In the genomic region with DNA sequence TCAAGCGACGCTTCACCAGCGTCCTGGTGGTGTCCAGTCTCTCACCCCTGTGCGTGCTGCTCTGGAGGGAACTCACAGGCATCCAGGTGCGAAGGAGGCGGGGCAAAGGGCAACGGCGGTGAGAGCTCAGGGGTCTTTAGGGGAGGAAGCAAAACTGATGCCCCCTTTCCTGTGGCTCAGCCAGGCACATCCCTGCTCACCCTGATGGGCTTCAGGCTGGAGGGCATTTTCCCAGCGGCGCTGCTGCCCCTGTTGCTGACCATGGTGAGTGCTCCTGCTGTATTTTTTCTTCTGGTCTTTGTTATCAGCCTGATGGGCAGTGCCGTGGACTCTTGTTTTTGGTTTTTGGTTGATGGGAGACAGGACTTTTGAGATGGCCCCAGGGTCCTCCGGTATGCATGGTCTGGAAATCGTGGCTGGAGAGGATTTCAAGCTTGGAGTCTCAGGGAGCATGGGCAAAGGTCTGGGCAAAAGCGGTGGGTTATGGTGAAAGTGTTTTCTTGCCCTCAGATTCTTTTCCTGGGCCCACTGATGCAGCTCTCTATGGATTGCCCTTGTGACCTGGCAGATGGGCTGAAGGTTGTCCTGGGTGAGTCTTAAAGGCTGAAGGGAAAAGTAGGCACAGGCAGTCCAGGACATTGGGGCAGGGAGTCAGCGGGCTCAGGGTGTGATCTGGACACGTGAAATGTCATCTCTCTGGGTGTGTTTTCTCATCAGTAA, we compare ENCODE assay signal across 8 cellular contexts. TPM values are rescaled to one million over a fixed set of nuclear protein-coding genes. Genes with fewer than 3 reads are reported as not detected.
DNase-seq lines count a peak whose midpoint lies in the region; ATAC-seq and TF ChIP-seq lines count a peak whose summit lies in the region.

No MANE protein-coding gene starts in this region.

- H3K4me3 ChIP-seq in epithelial cell of proximal tubule (ENCODE audit: low read depth, low read length) = peak overlapping the region; percentile 98

- ATAC-seq in HG03520 (IDR thresholded peaks at IDR 0.05; ENCODE audit: unreplicated experiment) = no peak

- TF ChIP-seq CTCF in epithelial cell of proximal tubule (conservative IDR thresholded peaks at IDR 0.05; ENCODE audit: low read depth, low read length) (no peak), GM20000 (IDR thresholded peaks at IDR 0.05; ENCODE audit: extremely low read depth, missing control alignments) (no peak)

- peak; percentile 20 for DNase-seq in GM03348 (ENCODE audit: low spot score)
- DNase-seq in epithelial cell of proximal tubule (ENCODE audit: low read depth) = no peak
- DNase-seq in pons (ENCODE audit: low spot score) = peak; percentile 15
- no peak for DNase-seq in GM20000 (ENCODE audit: low spot score)
- DNase-seq in NCI-H1092 treated with DMSO at 0.1 percent for 48 hours (lab: John Stamatoyannopoulos, UW) = no peak
- DNase-seq in stimulated activated CD4-positive, alpha-beta T cell treated with anti-CD3 and anti-CD28 coated beads, Interleukin-1b, Interleukin-23, amount 100 ng/mL, for 48 hours = no peak

TF ChIP-seq in PFSK-1, 5 proteins besides CTCF, POLR2A, EP300 and RAD21:
- TF ChIP-seq TAF1 (IDR thresholded peaks at IDR 0.05; ENCODE audit: borderline replicate concordance, insufficient read depth, low read length) (0 out of 2 replicates have a peak, but pooled peaks have one; percentile 28), SIN3A (IDR thresholded peaks at IDR 0.05; ENCODE audit: borderline replicate concordance, insufficient read depth, low read length) (0 out of 2 replicates have a peak, but pooled peaks have one; percentile 42), FOXP2 (optimal IDR thresholded peaks at IDR 0.05; ENCODE audit: borderline replicate concordance, extremely low read depth, extremely low read length, insufficient read depth) (no peak)
- TF ChIP-seq, protein P1, sequence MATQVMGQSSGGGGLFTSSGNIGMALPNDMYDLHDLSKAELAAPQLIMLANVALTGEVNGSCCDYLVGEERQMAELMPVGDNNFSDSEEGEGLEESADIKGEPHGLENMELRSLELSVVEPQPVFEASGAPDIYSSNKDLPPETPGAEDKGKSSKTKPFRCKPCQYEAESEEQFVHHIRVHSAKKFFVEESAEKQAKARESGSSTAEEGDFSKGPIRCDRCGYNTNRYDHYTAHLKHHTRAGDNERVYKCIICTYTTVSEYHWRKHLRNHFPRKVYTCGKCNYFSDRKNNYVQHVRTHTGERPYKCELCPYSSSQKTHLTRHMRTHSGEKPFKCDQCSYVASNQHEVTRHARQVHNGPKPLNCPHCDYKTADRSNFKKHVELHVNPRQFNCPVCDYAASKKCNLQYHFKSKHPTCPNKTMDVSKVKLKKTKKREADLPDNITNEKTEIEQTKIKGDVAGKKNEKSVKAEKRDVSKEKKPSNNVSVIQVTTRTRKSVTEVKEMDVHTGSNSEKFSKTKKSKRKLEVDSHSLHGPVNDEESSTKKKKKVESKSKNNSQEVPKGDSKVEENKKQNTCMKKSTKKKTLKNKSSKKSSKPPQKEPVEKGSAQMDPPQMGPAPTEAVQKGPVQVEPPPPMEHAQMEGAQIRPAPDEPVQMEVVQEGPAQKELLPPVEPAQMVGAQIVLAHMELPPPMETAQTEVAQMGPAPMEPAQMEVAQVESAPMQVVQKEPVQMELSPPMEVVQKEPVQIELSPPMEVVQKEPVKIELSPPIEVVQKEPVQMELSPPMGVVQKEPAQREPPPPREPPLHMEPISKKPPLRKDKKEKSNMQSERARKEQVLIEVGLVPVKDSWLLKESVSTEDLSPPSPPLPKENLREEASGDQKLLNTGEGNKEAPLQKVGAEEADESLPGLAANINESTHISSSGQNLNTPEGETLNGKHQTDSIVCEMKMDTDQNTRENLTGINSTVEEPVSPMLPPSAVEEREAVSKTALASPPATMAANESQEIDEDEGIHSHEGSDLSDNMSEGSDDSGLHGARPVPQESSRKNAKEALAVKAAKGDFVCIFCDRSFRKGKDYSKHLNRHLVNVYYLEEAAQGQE (IDR thresholded peaks at IDR 0.05; ENCODE audit: insufficient read depth in 1 of 2, low read depth in 2 of 2, low read length in 2 of 2) = peak in 1 of 2 experiments; percentile 45; a peak in 1 of 4 replicates
TF ChIP-seq in PFSK-1: peak in this region for 3.

RNA-seq across cellular contexts. Expression of a gene that starts 0.7 kb away (rescaled TPM):
- 42.7 TPM for polyA plus RNA-seq in PFSK-1 (2012; ENCODE audit: insufficient read length, low read depth)
- 41.7 and 42.9 TPM in 2 replicates for total RNA-seq in epithelial cell of proximal tubule

RNA-seq across cellular contexts. Expression of a gene that starts 12.9 kb away (rescaled TPM):
- polyA plus RNA-seq in PFSK-1 (2012; ENCODE audit: insufficient read length, low read depth) = 65.9 TPM
- 37.9 and 50.5 TPM in 2 replicates for total RNA-seq in epithelial cell of proximal tubule

Comparison
In these comparisons a context has a peak if more than half of its experiments do, and no peak if none do; other contexts are left out.
1. DNase-seq: peak in GM03348 (single experiment) and pons (single experiment); none in epithelial cell of proximal tubule (single experiment), GM20000 (single experiment), NCI-H1092 treated with DMSO at 0.1 percent for 48 hours (single experiment) and stimulated activated CD4-positive, alpha-beta T cell treated with anti-CD3 and anti-CD28 coated beads, Interleukin-1b, Interleukin-23, amount 100 ng/mL, for 48 hours (single experiment).